In genomic region chr11:86988351-86988881, GRCh38 we compare ENCODE assay signal across 19 cellular contexts. TPM values are rescaled to one million over a fixed set of nuclear protein-coding genes. Genes with fewer than 3 reads are reported as not detected.
"Had no signal": no experiment of that assay in that cellular context is flagged by ENCODE, and none has a peak within 500 bp of the region (broad histone marks: within the 10 kb centered on the region; RNA-seq: fewer than 3 reads in every experiment).

No MANE protein-coding gene starts in this region.

- H3K9me3 ChIP-seq: ascending aorta, esophagus muscularis mucosa, gastroesophageal sphincter, heart left ventricle, sigmoid colon, thoracic aorta had no signal

- H3K79me2 ChIP-seq: parathyroid adenoma had no signal

- H3K4me3 ChIP-seq: ascending aorta, esophagus muscularis mucosa, gastroesophageal sphincter, heart left ventricle, sigmoid colon, thoracic aorta had no signal

- H3K27me3 ChIP-seq: ascending aorta, esophagus muscularis mucosa, gastroesophageal sphincter, heart left ventricle, sigmoid colon had no signal

- H3K27ac ChIP-seq: esophagus muscularis mucosa, parathyroid adenoma, thoracic aorta had no signal

- H2AFZ ChIP-seq: parathyroid adenoma had no signal

- H3K36me3 ChIP-seq: ascending aorta, esophagus muscularis mucosa, gastroesophageal sphincter, heart left ventricle, sigmoid colon, thoracic aorta had no signal

- H3K9ac ChIP-seq: parathyroid adenoma had no signal

- DNase-seq: activated CD4-positive, alpha-beta T cell treated with anti-CD3 and anti-CD28 coated beads, Interleukin-2, amount 10 ng/mL, durations not matched to agents 7 days and 5 days; activated CD8-positive, alpha-beta T cell treated with anti-CD3 and anti-CD28 coated beads, Interleukin-2, amount 10 ng/mL, durations not matched to agents 7 days and 5 days; activated gamma-delta T cell; activated T-cell treated with anti-CD3 and anti-CD28 coated beads, Interleukin-2, amount 50 U/mL, for 48 hours; effector CD8-positive, alpha-beta T cell; heart left ventricle; kidney; mammary epithelial cell; midbrain; sigmoid colon; stimulated activated CD4-positive, alpha-beta T cell treated with anti-CD3 and anti-CD28 coated beads, Interleukin-4, amount 100 ng/mL, for 24 hours had no signal

- ATAC-seq: activated CD4-positive, CD25-positive, alpha-beta regulatory T cell treated with anti-CD3 and anti-CD28 coated beads, Interleukin-2, amount 50 U/mL, for 24 hours; activated CD8-positive, alpha-beta T cell treated with anti-CD3 and anti-CD28 coated beads, Interleukin-2, amount 10 ng/mL, durations not matched to agents 7 days and 5 days; gastroesophageal sphincter; heart left ventricle; left lobe of liver; stimulated activated memory B cell treated with anti-CD40 and anti-IgM and Interleukin-4, amounts not matched to agents 10 μg/mL and 1 μg/mL and 100 μg/mL, for 72 hours had no signal

RNA-seq across cellular contexts. Expression of gene FZD4, which starts 33.2 kb away (rescaled TPM):
- total RNA-seq: activated CD8-positive, alpha-beta T cell treated with anti-CD3 and anti-CD28 coated beads, Interleukin-2, amount 10 ng/mL, durations not matched to agents 7 days and 5 days had no signal
